6 cellular contexts compared by ENCODE assay signal in genomic region chr12:50084409-50084774, GRCh38. TPM values are rescaled to one million over a fixed set of nuclear protein-coding genes. Genes with fewer than 3 reads are reported as not detected.
DNase-seq lines count a peak whose midpoint lies in the region; ATAC-seq and TF ChIP-seq lines count a peak whose summit lies in the region.
"Not testable (repeated sequence)": the region's sequence is repeated elsewhere in the genome, so short reads cannot be mapped to it uniquely, and the experiment has no call there.

No MANE protein-coding gene starts in this region.

- H3K4me1 ChIP-seq in mammary epithelial cell (ENCODE audit: insufficient read depth, low read length) (peaks cover 35% of the 10 kb centered on the region), transverse colon (peaks cover 0 to 31% (median 10%) of the 10 kb centered on the region in 4 donors)
- H3K4me1 ChIP-seq in right cardiac atrium (ENCODE audit: control insufficient read depth, insufficient read depth, low read length); neural progenitor cell: not testable (repeated sequence)

- TF ChIP-seq POLR2A in transverse colon (IDR thresholded peaks at IDR 0.05): not testable (repeated sequence)

- H3K4me3 Mint-ChIP-seq in T-helper 17 cell (peak overlapping the region; percentile 95), neural progenitor cell (peak overlapping the region; percentile 97)

- H3K4me1 Mint-ChIP-seq in T-helper 17 cell (peaks cover 26% of the 10 kb centered on the region), neural progenitor cell (peaks cover 21% of the 10 kb centered on the region)

- H2AFZ ChIP-seq in mammary epithelial cell (ENCODE audit: low read depth, low read length) (peak overlapping the region; percentile 83), neural progenitor cell (replicated peaks) (peak overlapping the region; percentile 94)

- not testable (repeated sequence) for H3K9me3 Mint-ChIP-seq in neural progenitor cell

- not testable (repeated sequence) for H4K20me1 ChIP-seq in mammary epithelial cell (ENCODE audit: insufficient read depth, low read length)
- peaks cover 35% of the 10 kb centered on the region for H4K20me1 ChIP-seq in neural progenitor cell (ENCODE audit: low read depth)

- CTCF ChIA-PET in mammary epithelial cell (lab: Charles Lee; ENCODE audit: low non-redundant PET): interaction anchor here (0.8 to 1.3 kb wide), 2 partner anchors 27 to 115 kb away, joined by 3 to 10 read pairs; partner anchors contain the start of gene COX14

- H3K36me3 ChIP-seq in mammary epithelial cell (ENCODE audit: insufficient read depth, low read length); transverse colon: not testable (repeated sequence)
- peaks cover 12% of the 10 kb centered on the region for H3K36me3 ChIP-seq in neural progenitor cell

- in situ Hi-C loops in mammary epithelial cell (cut with MboI; ENCODE audit: low sequenced_read_pairs in 2 of 2): loop anchor here in 1 of 2 donors (10.0 to 25.0 kb wide), 2 partner anchors 90 to 228 kb away; no protein-coding TSS in a partner anchor
- in situ Hi-C loops in transverse colon (cut with MboI; ENCODE audit: low pct_ligation_motif_present in 1 of 4, low pct_unique_long_range_greater_than_20kb in 1 of 4, low sequenced_read_pairs in 3 of 4): loop anchor here in 3 of 4 donors (25.0 kb wide), 2 partner anchors 103 to 228 kb away; no protein-coding TSS in a partner anchor

- peak overlapping the region; percentile 86 for H3K27ac Mint-ChIP-seq in T-helper 17 cell
- peak overlapping the region; percentile 83 for H3K27ac Mint-ChIP-seq in neural progenitor cell

- not testable (repeated sequence) for H3K27me3 Mint-ChIP-seq in T-helper 17 cell; neural progenitor cell (ENCODE audit: insufficient read depth, low read depth)

- dilution Hi-C loops in mammary epithelial cell (cut with HindIII; ENCODE audit: low sequenced_read_pairs): not testable (repeated sequence)

- BruUV-seq in mammary epithelial cell (replicated peaks; lab: Mats Ljungman, UMichigan): not testable (repeated sequence)

- TF ChIP-seq CTCF in GM12875 (IDR thresholded peaks at IDR 0.05; ENCODE audit: borderline replicate concordance, insufficient read depth, low read depth, low read length); mammary epithelial cell (conservative IDR thresholded peaks at IDR 0.05 in 1 of 2, IDR thresholded peaks at IDR 0.05 in 1 of 2; ENCODE audit: extremely low read depth in 1 of 2, insufficient read depth in 1 of 2, low read depth in 1 of 2, low read length in 2 of 2); neural progenitor cell (IDR thresholded peaks at IDR 0.05); transverse colon (IDR thresholded peaks at IDR 0.05): not testable (repeated sequence)

- peak overlapping the region; percentile 83 for H3K4me3 ChIP-seq in GM12875 (ENCODE audit: low read depth, low read length)
- peak overlapping the region; percentile 47 to 77 (median 66) for H3K4me3 ChIP-seq in mammary epithelial cell (replicated peaks in 1 of 3; ENCODE audit: insufficient read depth in 1 of 3, low read depth in 2 of 3, low read length in 3 of 3)
- peak overlapping the region; percentile 100 for H3K4me3 ChIP-seq in right cardiac atrium (ENCODE audit: low read length)
- H3K4me3 ChIP-seq in neural progenitor cell: peak overlapping the region; percentile 82
- H3K4me3 ChIP-seq in transverse colon: peak overlapping the region; percentile 88 to 98 (median 92)

- peak overlapping the region; percentile 63 for H3K9ac ChIP-seq in mammary epithelial cell (ENCODE audit: insufficient read depth, low read length)
- not testable (repeated sequence) for H3K9ac ChIP-seq in neural progenitor cell

- not testable (repeated sequence) for TF ChIP-seq EP300 in transverse colon (IDR thresholded peaks at IDR 0.05; ENCODE audit: low read depth)

- ATAC-seq in T-helper 17 cell, right cardiac atrium: not testable (repeated sequence)

- H3K79me2 ChIP-seq in mammary epithelial cell (ENCODE audit: insufficient read depth, low read length) (peaks cover 37% of the 10 kb centered on the region), neural progenitor cell (ENCODE audit: low read depth) (peaks cover 46% of the 10 kb centered on the region)

- peaks cover 35% of the 10 kb centered on the region for H3F3A ChIP-seq in neural progenitor cell (ENCODE audit: low read depth)

- DNase-seq in T-helper 17 cell; mammary epithelial cell; right cardiac atrium; neural progenitor cell (ENCODE audit: low spot score); transverse colon: not testable (repeated sequence)

- not testable (repeated sequence) for H3K27me3 ChIP-seq in mammary epithelial cell (ENCODE audit: insufficient read depth, low read length); right cardiac atrium (ENCODE audit: control insufficient read depth, insufficient read depth); transverse colon
- H3K27me3 ChIP-seq in neural progenitor cell: peaks cover 15% of the 10 kb centered on the region

- intact Hi-C loops in mammary epithelial cell (cut with micrococcal nuclease) (loop anchor here (10.0 kb wide), 1 partner anchor 530 kb away; no protein-coding TSS in a partner anchor), right cardiac atrium (cut with DNase I) (loop anchor here in 1 of 4 donors (10.0 kb wide), 1 partner anchor 90 kb away; no protein-coding TSS in a partner anchor), transverse colon (cut with DNase I; ENCODE audit: low total_unique reads) (loop anchor here (10.0 kb wide), 1 partner anchor 1270 kb away; the partner anchor contains the start of gene CACNB3)

- H3K36me3 Mint-ChIP-seq in T-helper 17 cell (ENCODE audit: low read depth): not testable (repeated sequence)
- H3K36me3 Mint-ChIP-seq in neural progenitor cell: peaks cover 16% of the 10 kb centered on the region

- H3K27ac ChIP-seq in mammary epithelial cell (ENCODE audit: insufficient read depth, low read depth, low read length) (peak overlapping the region; percentile 57), right cardiac atrium (ENCODE audit: low read length) (peak overlapping the region; percentile 97), transverse colon (peak overlapping the region; percentile 95 to 99 (median 97))
- H3K27ac ChIP-seq in neural progenitor cell: not testable (repeated sequence)

- not testable (repeated sequence) for H3K9me3 ChIP-seq in T-helper 17 cell (ENCODE audit: control insufficient read depth, low read length, poor library complexity, severe bottlenecking); mammary epithelial cell (replicated peaks; ENCODE audit: insufficient read depth, low read length); right cardiac atrium (ENCODE audit: control insufficient read depth, low read length); neural progenitor cell (ENCODE audit: low read depth); transverse colon

- WGBS in mammary epithelial cell (ENCODE audit: low coverage, missing lambda C conversion rate): 32% methylated on average over 7 of the region's 7 CpGs
- WGBS in right cardiac atrium: 43% methylated on average over 7 of the region's 7 CpGs
- 19 to 44% methylated on average over 5 to 7 of the region's 7 CpGs for WGBS in transverse colon (ENCODE audit: low coverage in 1 of 2), 2 donors

- H3K4me2 ChIP-seq in mammary epithelial cell (ENCODE audit: insufficient read depth, low read depth, low read length): peak overlapping the region; percentile 96
- peak overlapping the region; percentile 78 for H3K4me2 ChIP-seq in neural progenitor cell

RNA-seq across cellular contexts. Expression of gene SMARCD1, which starts 0.8 kb away (rescaled TPM):
- 10 to 100 TPM; 74.0 to 93.6 TPM for total RNA-seq in T-helper 17 cell
- total RNA-seq in mammary epithelial cell: 100 to 1,000 TPM; 106 to 107 TPM
- 70.9 TPM for polyA plus RNA-seq in mammary epithelial cell
- polyA minus RNA-seq in mammary epithelial cell: 134 TPM
- 10 to 100 TPM; 15.8 to 24.5 (median 19.7) TPM for total RNA-seq in right cardiac atrium
- 11.6 TPM for polyA plus RNA-seq in right cardiac atrium
- total RNA-seq in neural progenitor cell (ENCODE audit: low replicate concordance): 121 and 209 TPM in 2 replicates
- 10 to 100 TPM; 23.7 to 52.4 (median 40.4) TPM for total RNA-seq in transverse colon

RNA-seq across cellular contexts. Expression of gene GPD1, which starts 19.4 kb away (rescaled TPM):
- total RNA-seq in T-helper 17 cell (1 to 10 TPM in 1 of 2 donors, under 1 TPM in 1; 0.77 to 1.0 TPM), mammary epithelial cell (1 to 10 TPM in 1 of 2 donors, under 1 TPM in 1; 0.73 to 1.2 TPM), right cardiac atrium (10 to 100 TPM in 2 of 4 donors, 1 to 10 TPM in 2; 4.1 to 18.4 (median 9.6) TPM), neural progenitor cell (ENCODE audit: low replicate concordance) (1.4 TPM in 1 of 2 replicates, not detected in the other), transverse colon (10 to 100 TPM in 2 of 4 donors, 1 to 10 TPM in 1, not detected in 1; 9.2 to 22.1 (median 11.3) TPM)
- polyA plus RNA-seq in mammary epithelial cell (0.40 TPM), right cardiac atrium (24.6 TPM)
- polyA minus RNA-seq in mammary epithelial cell: not detected

RNA-seq across cellular contexts. Expression of gene ASIC1, which starts 27.0 kb away (rescaled TPM):
- total RNA-seq in T-helper 17 cell (1 to 10 TPM in 1 of 2 donors, under 1 TPM in 1; 0.17 to 1.1 TPM), mammary epithelial cell (10 to 100 TPM in 1 of 2 donors, 1 to 10 TPM in 1; 3.0 to 10.5 TPM), right cardiac atrium (1 to 10 TPM; 1.3 to 4.5 (median 3.2) TPM), neural progenitor cell (ENCODE audit: low replicate concordance) (2.5 and 5.6 TPM in 2 replicates), transverse colon (1 to 10 TPM in 1 of 4 donors, under 1 TPM in 3; 0.75 to 3.0 (median 0.81) TPM)
- polyA plus RNA-seq in mammary epithelial cell (6.4 TPM), right cardiac atrium (2.0 TPM)
- 4.3 TPM for polyA minus RNA-seq in mammary epithelial cell

RNA-seq across cellular contexts. Expression of gene COX14, which starts 27.6 kb away (rescaled TPM):
- total RNA-seq in T-helper 17 cell (10 to 100 TPM; 40.1 to 45.1 TPM), mammary epithelial cell (10 to 100 TPM; 38.5 to 51.3 TPM), right cardiac atrium (100 to 1,000 TPM; 141 to 203 (median 167) TPM), neural progenitor cell (ENCODE audit: low replicate concordance) (15.3 and 22.7 TPM in 2 replicates), transverse colon (100 to 1,000 TPM in 1 of 4 donors, 10 to 100 TPM in 3; 22.1 to 107 (median 62.0) TPM)
- polyA plus RNA-seq in mammary epithelial cell (92.3 TPM), right cardiac atrium (258 TPM)
- 20.8 TPM for polyA minus RNA-seq in mammary epithelial cell

RNA-seq across cellular contexts. Expression of gene RACGAP1, which starts 59.1 kb away (rescaled TPM):
- total RNA-seq in T-helper 17 cell: 1 to 10 TPM; 6.8 to 7.3 TPM
- total RNA-seq in mammary epithelial cell: 10 to 100 TPM; 24.2 to 91.8 TPM
- polyA plus RNA-seq in mammary epithelial cell: 52.7 TPM
- 113 TPM for polyA minus RNA-seq in mammary epithelial cell
- 1 to 10 TPM; 3.2 to 8.2 (median 6.3) TPM for total RNA-seq in right cardiac atrium
- polyA plus RNA-seq in right cardiac atrium: 1.5 TPM
- total RNA-seq in neural progenitor cell (ENCODE audit: low replicate concordance): 121 and 149 TPM in 2 replicates
- total RNA-seq in transverse colon: 10 to 100 TPM in 2 of 4 donors, 1 to 10 TPM in 2; 5.0 to 13.4 (median 9.3) TPM
